ENCODE assay signal across 2 cellular contexts in genomic region chr17:64540118-64540776, GRCh38.
TF ChIP-seq lines count a peak whose summit lies in the region.

No MANE protein-coding gene starts in this region.

TF ChIP-seq in HepG2, 621 proteins besides CTCF, POLR2A, EP300 and RAD21:
- TF ChIP-seq ZNF567 (CRISPR knock-in tag; IDR thresholded peaks at IDR 0.05; ENCODE audit: borderline replicate concordance) (0 out of 2 replicates have a peak, but pooled peaks have one; percentile 45), ZMYM3 (CRISPR knock-in tag; IDR thresholded peaks at IDR 0.05) (no peak), CSRNP1 (CRISPR knock-in tag; IDR thresholded peaks at IDR 0.05) (no peak), ZNF121 (CRISPR knock-in tag; IDR thresholded peaks at IDR 0.05) (peak; percentile 84), ZFP1 (CRISPR knock-in tag; IDR thresholded peaks at IDR 0.05) (no peak), RBM22 (optimal IDR thresholded peaks at IDR 0.05; ENCODE audit: low read length) (peak; percentile 45), ZNF296 (CRISPR knock-in tag; conservative IDR thresholded peaks at IDR 0.05) (no peak), KLF13 (CRISPR knock-in tag; IDR thresholded peaks at IDR 0.05) (no peak), SKI (IDR thresholded peaks at IDR 0.05; ENCODE audit: partially characterized antibody) (peak; percentile 12)
- TF ChIP-seq, protein P1, sequence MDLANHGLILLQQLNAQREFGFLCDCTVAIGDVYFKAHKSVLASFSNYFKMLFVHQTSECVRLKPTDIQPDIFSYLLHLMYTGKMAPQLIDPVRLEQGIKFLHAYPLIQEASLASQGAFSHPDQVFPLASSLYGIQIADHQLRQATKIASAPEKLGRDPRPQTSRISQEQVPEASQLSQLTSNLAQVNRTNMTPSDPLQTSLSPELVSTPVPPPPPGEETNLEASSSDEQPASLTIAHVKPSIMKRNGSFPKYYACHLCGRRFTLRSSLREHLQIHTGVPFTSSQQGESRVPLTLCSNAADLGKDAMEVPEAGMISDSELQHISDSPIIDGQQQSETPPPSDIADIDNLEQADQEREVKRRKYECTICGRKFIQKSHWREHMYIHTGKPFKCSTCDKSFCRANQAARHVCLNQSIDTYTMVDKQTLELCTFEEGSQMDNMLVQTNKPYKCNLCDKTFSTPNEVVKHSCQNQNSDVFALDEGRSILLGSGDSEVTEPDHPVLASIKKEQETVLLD (CRISPR knock-in tag; IDR thresholded peaks at IDR 0.05; ENCODE audit: low read depth): no peak
- TF ChIP-seq, protein P2, sequence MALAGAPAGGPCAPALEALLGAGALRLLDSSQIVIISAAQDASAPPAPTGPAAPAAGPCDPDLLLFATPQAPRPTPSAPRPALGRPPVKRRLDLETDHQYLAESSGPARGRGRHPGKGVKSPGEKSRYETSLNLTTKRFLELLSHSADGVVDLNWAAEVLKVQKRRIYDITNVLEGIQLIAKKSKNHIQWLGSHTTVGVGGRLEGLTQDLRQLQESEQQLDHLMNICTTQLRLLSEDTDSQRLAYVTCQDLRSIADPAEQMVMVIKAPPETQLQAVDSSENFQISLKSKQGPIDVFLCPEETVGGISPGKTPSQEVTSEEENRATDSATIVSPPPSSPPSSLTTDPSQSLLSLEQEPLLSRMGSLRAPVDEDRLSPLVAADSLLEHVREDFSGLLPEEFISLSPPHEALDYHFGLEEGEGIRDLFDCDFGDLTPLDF (CRISPR knock-in tag; IDR thresholded peaks at IDR 0.05): no peak
- TF ChIP-seq, protein P3, sequence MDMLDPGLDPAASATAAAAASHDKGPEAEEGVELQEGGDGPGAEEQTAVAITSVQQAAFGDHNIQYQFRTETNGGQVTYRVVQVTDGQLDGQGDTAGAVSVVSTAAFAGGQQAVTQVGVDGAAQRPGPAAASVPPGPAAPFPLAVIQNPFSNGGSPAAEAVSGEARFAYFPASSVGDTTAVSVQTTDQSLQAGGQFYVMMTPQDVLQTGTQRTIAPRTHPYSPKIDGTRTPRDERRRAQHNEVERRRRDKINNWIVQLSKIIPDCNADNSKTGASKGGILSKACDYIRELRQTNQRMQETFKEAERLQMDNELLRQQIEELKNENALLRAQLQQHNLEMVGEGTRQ (IDR thresholded peaks at IDR 0.05; ENCODE audit: low read depth, low read length): no peak
- TF ChIP-seq, protein P3 (CRISPR knock-in tag; IDR thresholded peaks at IDR 0.05; ENCODE audit: borderline replicate concordance): no peak
- TF ChIP-seq, protein P4, sequence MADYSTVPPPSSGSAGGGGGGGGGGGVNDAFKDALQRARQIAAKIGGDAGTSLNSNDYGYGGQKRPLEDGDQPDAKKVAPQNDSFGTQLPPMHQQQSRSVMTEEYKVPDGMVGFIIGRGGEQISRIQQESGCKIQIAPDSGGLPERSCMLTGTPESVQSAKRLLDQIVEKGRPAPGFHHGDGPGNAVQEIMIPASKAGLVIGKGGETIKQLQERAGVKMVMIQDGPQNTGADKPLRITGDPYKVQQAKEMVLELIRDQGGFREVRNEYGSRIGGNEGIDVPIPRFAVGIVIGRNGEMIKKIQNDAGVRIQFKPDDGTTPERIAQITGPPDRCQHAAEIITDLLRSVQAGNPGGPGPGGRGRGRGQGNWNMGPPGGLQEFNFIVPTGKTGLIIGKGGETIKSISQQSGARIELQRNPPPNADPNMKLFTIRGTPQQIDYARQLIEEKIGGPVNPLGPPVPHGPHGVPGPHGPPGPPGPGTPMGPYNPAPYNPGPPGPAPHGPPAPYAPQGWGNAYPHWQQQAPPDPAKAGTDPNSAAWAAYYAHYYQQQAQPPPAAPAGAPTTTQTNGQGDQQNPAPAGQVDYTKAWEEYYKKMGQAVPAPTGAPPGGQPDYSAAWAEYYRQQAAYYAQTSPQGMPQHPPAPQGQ (CRISPR knock-in tag; IDR thresholded peaks at IDR 0.05; ENCODE audit: borderline replicate concordance): 0 out of 2 replicates have a peak, but pooled peaks have one; percentile 46

TF ChIP-seq in WTC11, 78 proteins besides CTCF, POLR2A, EP300 and RAD21:
- TF ChIP-seq ZNF121 (CRISPR knock-in tag; IDR thresholded peaks at IDR 0.05): 0 out of 2 replicates have a peak, but pooled peaks have one; percentile 76
- TF ChIP-seq IRF2 (CRISPR knock-in tag; IDR thresholded peaks at IDR 0.05; ENCODE audit: borderline replicate concordance, low read depth): no peak
- TF ChIP-seq, protein P5, sequence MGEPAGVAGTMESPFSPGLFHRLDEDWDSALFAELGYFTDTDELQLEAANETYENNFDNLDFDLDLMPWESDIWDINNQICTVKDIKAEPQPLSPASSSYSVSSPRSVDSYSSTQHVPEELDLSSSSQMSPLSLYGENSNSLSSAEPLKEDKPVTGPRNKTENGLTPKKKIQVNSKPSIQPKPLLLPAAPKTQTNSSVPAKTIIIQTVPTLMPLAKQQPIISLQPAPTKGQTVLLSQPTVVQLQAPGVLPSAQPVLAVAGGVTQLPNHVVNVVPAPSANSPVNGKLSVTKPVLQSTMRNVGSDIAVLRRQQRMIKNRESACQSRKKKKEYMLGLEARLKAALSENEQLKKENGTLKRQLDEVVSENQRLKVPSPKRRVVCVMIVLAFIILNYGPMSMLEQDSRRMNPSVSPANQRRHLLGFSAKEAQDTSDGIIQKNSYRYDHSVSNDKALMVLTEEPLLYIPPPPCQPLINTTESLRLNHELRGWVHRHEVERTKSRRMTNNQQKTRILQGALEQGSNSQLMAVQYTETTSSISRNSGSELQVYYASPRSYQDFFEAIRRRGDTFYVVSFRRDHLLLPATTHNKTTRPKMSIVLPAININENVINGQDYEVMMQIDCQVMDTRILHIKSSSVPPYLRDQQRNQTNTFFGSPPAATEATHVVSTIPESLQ (CRISPR knock-in tag; IDR thresholded peaks at IDR 0.05): no peak
- TF ChIP-seq TEAD1 (CRISPR knock-in tag; IDR thresholded peaks at IDR 0.05): no peak
TF ChIP-seq in WTC11: peak in this region for 1.
